Comparison of ENCODE assay signal across 2 cellular contexts in the genomic region with DNA sequence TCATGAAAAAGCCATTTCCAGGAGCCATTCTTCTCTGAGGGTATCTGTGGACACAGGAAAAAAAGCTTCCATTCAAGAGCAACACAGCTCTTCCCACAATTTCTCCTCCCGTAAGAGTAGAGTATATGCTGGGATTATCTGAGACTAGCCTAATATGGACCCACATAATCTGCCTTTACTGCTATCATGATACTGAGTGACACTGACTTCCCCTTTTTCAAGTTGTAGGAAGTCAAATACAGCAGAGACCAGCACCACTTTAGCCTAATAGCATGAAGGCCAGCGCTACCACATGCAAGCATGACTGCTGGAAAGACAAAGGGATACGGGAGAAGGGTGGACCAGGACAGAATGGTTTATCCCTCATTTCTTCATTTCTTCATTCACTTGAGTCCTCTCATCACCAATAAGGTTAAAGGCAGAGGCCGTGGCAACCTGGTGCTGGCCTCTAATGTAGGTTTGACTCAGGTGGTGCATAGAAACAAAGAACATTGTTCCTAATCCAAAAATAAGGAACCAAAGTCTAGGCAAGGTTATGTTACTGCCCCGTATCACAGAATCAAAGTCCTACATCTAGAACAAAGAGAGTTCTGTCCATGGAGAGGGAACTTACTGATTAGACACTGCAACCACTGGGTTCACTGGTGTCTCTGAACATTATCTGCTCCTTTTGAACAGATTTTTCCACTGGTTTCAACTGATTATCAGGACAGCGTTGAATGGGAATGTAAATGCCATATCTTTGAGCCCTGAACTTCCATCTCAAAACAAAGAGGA.
TF ChIP-seq lines count a peak whose summit lies in the region.

No MANE protein-coding gene starts in this region.

TF ChIP-seq in HepG2, 621 proteins besides CTCF, POLR2A, EP300 and RAD21 (continues in another document):
- TF ChIP-seq ZMYM3 (CRISPR knock-in tag; IDR thresholded peaks at IDR 0.05) (no peak), EHMT2 (IDR thresholded peaks at IDR 0.05; ENCODE audit: borderline replicate concordance, low read depth, low read length) (peak; percentile 61; the same call in 1 of the 2 replicates), ZNF552 (CRISPR knock-in tag; IDR thresholded peaks at IDR 0.05; ENCODE audit: borderline replicate concordance) (no peak), ZZZ3 (CRISPR knock-in tag; IDR thresholded peaks at IDR 0.05; ENCODE audit: borderline replicate concordance) (no peak), TOE1 (CRISPR knock-in tag; IDR thresholded peaks at IDR 0.05) (no peak), HNF4A (CRISPR knock-in tag; IDR thresholded peaks at IDR 0.05) (peak; percentile 66), FOSL2 (CRISPR knock-in tag; IDR thresholded peaks at IDR 0.05) (no peak), ZNF777 (CRISPR knock-in tag; IDR thresholded peaks at IDR 0.05) (no peak), MBD4 (IDR thresholded peaks at IDR 0.05; ENCODE audit: borderline replicate concordance, low read length) (no peak), ZNF20 (CRISPR knock-in tag; IDR thresholded peaks at IDR 0.05) (no peak), SUZ12 (IDR thresholded peaks at IDR 0.05; ENCODE audit: low read depth, low read length) (no peak), NCOA5 (CRISPR knock-in tag; IDR thresholded peaks at IDR 0.05) (no peak), ZFP41 (CRISPR knock-in tag; IDR thresholded peaks at IDR 0.05; ENCODE audit: borderline replicate concordance) (no peak), GZF1 (CRISPR knock-in tag; IDR thresholded peaks at IDR 0.05) (no peak), RORA (CRISPR knock-in tag; IDR thresholded peaks at IDR 0.05) (no peak), YEATS4 (CRISPR knock-in tag; IDR thresholded peaks at IDR 0.05; ENCODE audit: borderline replicate concordance) (no peak), ZFP36L2 (CRISPR knock-in tag; IDR thresholded peaks at IDR 0.05) (no peak)
- TF ChIP-seq, protein P1, sequence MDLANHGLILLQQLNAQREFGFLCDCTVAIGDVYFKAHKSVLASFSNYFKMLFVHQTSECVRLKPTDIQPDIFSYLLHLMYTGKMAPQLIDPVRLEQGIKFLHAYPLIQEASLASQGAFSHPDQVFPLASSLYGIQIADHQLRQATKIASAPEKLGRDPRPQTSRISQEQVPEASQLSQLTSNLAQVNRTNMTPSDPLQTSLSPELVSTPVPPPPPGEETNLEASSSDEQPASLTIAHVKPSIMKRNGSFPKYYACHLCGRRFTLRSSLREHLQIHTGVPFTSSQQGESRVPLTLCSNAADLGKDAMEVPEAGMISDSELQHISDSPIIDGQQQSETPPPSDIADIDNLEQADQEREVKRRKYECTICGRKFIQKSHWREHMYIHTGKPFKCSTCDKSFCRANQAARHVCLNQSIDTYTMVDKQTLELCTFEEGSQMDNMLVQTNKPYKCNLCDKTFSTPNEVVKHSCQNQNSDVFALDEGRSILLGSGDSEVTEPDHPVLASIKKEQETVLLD (CRISPR knock-in tag; IDR thresholded peaks at IDR 0.05; ENCODE audit: low read depth) = no peak
- TF ChIP-seq, protein P2, sequence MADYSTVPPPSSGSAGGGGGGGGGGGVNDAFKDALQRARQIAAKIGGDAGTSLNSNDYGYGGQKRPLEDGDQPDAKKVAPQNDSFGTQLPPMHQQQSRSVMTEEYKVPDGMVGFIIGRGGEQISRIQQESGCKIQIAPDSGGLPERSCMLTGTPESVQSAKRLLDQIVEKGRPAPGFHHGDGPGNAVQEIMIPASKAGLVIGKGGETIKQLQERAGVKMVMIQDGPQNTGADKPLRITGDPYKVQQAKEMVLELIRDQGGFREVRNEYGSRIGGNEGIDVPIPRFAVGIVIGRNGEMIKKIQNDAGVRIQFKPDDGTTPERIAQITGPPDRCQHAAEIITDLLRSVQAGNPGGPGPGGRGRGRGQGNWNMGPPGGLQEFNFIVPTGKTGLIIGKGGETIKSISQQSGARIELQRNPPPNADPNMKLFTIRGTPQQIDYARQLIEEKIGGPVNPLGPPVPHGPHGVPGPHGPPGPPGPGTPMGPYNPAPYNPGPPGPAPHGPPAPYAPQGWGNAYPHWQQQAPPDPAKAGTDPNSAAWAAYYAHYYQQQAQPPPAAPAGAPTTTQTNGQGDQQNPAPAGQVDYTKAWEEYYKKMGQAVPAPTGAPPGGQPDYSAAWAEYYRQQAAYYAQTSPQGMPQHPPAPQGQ (CRISPR knock-in tag; IDR thresholded peaks at IDR 0.05; ENCODE audit: borderline replicate concordance) = no peak
- TF ChIP-seq, protein P3, sequence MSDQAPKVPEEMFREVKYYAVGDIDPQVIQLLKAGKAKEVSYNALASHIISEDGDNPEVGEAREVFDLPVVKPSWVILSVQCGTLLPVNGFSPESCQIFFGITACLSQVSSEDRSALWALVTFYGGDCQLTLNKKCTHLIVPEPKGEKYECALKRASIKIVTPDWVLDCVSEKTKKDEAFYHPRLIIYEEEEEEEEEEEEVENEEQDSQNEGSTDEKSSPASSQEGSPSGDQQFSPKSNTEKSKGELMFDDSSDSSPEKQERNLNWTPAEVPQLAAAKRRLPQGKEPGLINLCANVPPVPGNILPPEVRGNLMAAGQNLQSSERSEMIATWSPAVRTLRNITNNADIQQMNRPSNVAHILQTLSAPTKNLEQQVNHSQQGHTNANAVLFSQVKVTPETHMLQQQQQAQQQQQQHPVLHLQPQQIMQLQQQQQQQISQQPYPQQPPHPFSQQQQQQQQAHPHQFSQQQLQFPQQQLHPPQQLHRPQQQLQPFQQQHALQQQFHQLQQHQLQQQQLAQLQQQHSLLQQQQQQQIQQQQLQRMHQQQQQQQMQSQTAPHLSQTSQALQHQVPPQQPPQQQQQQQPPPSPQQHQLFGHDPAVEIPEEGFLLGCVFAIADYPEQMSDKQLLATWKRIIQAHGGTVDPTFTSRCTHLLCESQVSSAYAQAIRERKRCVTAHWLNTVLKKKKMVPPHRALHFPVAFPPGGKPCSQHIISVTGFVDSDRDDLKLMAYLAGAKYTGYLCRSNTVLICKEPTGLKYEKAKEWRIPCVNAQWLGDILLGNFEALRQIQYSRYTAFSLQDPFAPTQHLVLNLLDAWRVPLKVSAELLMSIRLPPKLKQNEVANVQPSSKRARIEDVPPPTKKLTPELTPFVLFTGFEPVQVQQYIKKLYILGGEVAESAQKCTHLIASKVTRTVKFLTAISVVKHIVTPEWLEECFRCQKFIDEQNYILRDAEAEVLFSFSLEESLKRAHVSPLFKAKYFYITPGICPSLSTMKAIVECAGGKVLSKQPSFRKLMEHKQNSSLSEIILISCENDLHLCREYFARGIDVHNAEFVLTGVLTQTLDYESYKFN (CRISPR knock-in tag; conservative IDR thresholded peaks at IDR 0.05) = peak; percentile 43

TF ChIP-seq in K562, 482 proteins besides CTCF, POLR2A, EP300 and RAD21:
- TF ChIP-seq, protein P4, sequence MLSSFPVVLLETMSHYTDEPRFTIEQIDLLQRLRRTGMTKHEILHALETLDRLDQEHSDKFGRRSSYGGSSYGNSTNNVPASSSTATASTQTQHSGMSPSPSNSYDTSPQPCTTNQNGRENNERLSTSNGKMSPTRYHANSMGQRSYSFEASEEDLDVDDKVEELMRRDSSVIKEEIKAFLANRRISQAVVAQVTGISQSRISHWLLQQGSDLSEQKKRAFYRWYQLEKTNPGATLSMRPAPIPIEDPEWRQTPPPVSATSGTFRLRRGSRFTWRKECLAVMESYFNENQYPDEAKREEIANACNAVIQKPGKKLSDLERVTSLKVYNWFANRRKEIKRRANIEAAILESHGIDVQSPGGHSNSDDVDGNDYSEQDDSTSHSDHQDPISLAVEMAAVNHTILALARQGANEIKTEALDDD (IDR thresholded peaks at IDR 0.05) = peak; percentile 18; the same call in 1 of the 2 replicates
- TF ChIP-seq ZNF431 (CRISPR knock-in tag; IDR thresholded peaks at IDR 0.05) = no peak
- peak; percentile 87 for TF ChIP-seq SPI1 (IDR thresholded peaks at IDR 0.05; ENCODE audit: borderline replicate concordance, low read depth, low read length)
